Comparison of ENCODE assay signal across 8 cellular contexts in the genomic region with DNA sequence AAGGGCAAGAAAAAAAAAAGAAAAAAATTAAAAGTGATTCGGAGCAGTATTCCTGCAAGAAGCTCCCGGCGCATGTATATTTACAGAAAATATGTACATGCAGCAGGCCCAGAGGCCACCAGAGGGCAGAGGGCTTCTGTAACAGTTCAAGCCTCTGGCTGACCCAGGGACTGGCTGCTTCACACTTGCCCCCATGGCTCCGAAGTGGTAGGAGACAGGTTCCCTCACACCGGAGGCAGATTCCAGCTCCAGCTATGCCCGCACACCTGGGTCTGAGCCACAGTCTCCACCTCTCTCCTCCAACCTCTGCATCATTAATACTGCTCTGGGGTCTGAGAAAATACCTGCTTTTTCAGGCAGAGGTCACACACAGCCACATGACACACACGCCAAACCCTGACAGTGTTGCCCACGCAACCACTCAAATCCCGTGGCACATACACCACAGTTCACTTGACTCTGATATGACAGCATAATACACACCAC. TPM values are rescaled to one million over a fixed set of nuclear protein-coding genes. Genes with fewer than 3 reads are reported as not detected.
DNase-seq lines count a peak whose midpoint lies in the region; ATAC-seq, FAIRE-seq and TF ChIP-seq lines count a peak whose summit lies in the region.

No MANE protein-coding gene starts in this region.

- in situ Hi-C loops in GM12878 (cut with MboI), result no loop called here

- no peaks in the 10 kb centered on the region for H3K27me3 Mint-ChIP-seq in CD4-positive, alpha-beta T cell
- H3K27me3 Mint-ChIP-seq in stimulated activated naive CD8-positive, alpha-beta T cell treated with anti-CD3 and anti-CD28 coated beads, Interleukin-15, Interleukin-2, amounts not matched to agents 100 ng/mL and 50 ng/mL, for 24 hours, result no peaks in the 10 kb centered on the region

- no peak overlapping the region for H3K27ac ChIP-seq in CD4-positive, alpha-beta T cell (ENCODE audit: low read depth, low read length)
- H3K27ac ChIP-seq in GM12878 (ENCODE audit: control insufficient read depth, insufficient read depth) (no peak overlapping the region), vagina (no peak overlapping the region)

- no peak for FAIRE-seq in GM12878 (lab: Jason Lieb, UNC)

- H3K4me1 Mint-ChIP-seq in CD4-positive, alpha-beta T cell (ENCODE audit: low read depth), result peaks cover 51% of the 10 kb centered on the region
- peaks cover 41% of the 10 kb centered on the region for H3K4me1 Mint-ChIP-seq in stimulated activated naive CD8-positive, alpha-beta T cell treated with anti-CD3 and anti-CD28 coated beads, Interleukin-15, Interleukin-2, amounts not matched to agents 100 ng/mL and 50 ng/mL, for 24 hours (ENCODE audit: low read depth)

- H3K4me2 ChIP-seq in GM12878 (ENCODE audit: control insufficient read depth, insufficient read depth), result no peak overlapping the region

- no peaks in the 10 kb centered on the region for H3K27me3 ChIP-seq in CD4-positive, alpha-beta T cell (ENCODE audit: control insufficient read depth, insufficient read depth, low read length)
- no peaks in the 10 kb centered on the region for H3K27me3 ChIP-seq in GM12878 (replicated peaks in 1 of 2; ENCODE audit: control insufficient read depth in 2 of 2, insufficient read depth in 2 of 2, low read length in 1 of 2)
- H3K27me3 ChIP-seq in kidney epithelial cell (ENCODE audit: control insufficient read depth, insufficient read depth, low read length), result no peaks in the 10 kb centered on the region
- no peaks in the 10 kb centered on the region for H3K27me3 ChIP-seq in vagina

- RAD21 ChIA-PET in GM12878 (lab: Charles Lee; ENCODE audit: unreplicated experiment), result interaction anchor here (0.6 to 6.4 kb wide), 9 partner anchors 13 to 74 kb away, joined by 3 to 90 read pairs (median 3); partner anchors contain the start of genes DEDD, F11R, KLHDC9 and USF1

- H3K4me3 Mint-ChIP-seq in CD4-positive, alpha-beta T cell, result no peak overlapping the region
- H3K4me3 Mint-ChIP-seq in stimulated activated naive CD8-positive, alpha-beta T cell treated with anti-CD3 and anti-CD28 coated beads, Interleukin-15, Interleukin-2, amounts not matched to agents 100 ng/mL and 50 ng/mL, for 24 hours, result no peak overlapping the region

- H3K27ac Mint-ChIP-seq in CD4-positive, alpha-beta T cell, result peak overlapping the region; percentile 90
- peak overlapping the region; percentile 19 for H3K27ac Mint-ChIP-seq in stimulated activated naive CD8-positive, alpha-beta T cell treated with anti-CD3 and anti-CD28 coated beads, Interleukin-15, Interleukin-2, amounts not matched to agents 100 ng/mL and 50 ng/mL, for 24 hours

- H4K20me1 ChIP-seq in GM12878 (ENCODE audit: control insufficient read depth, insufficient read depth), result peaks cover 5% of the 10 kb centered on the region; the same call in 1 of the 2 replicates

- peaks cover 16% of the 10 kb centered on the region for H3K4me1 ChIP-seq in GM12878 (ENCODE audit: control insufficient read depth, insufficient read depth, low read length)
- peaks cover 5% of the 10 kb centered on the region for H3K4me1 ChIP-seq in vagina

- H2AFZ ChIP-seq in GM12878 (ENCODE audit: control insufficient read depth, low read depth, low read length), result peak overlapping the region; percentile 15; the same call in 1 of the 2 replicates

- no peak overlapping the region for H3K4me3 ChIP-seq in GM12878
- H3K4me3 ChIP-seq in kidney epithelial cell (ENCODE audit: low read depth, low read length), result no peak overlapping the region
- no peak overlapping the region for H3K4me3 ChIP-seq in vagina

- BruUV-seq in GM12878 (replicated peaks; lab: Mats Ljungman, UMichigan), result no TSS peak

- peak in 9 of 10 experiments; percentile 29 to 56 (median 38) for DNase-seq in CD4-positive, alpha-beta T cell
- DNase-seq in HK-2 (ENCODE audit: unreplicated experiment), result peak; percentile 34
- peak; percentile 53 for DNase-seq in SW480 (ENCODE audit: low spot score)
- DNase-seq in GM12878 (ENCODE audit: low read depth, low spot score), result no peak
- no peak for DNase-seq in kidney epithelial cell (ENCODE audit: low read depth)
- DNase-seq in vagina (ENCODE audit: extremely low spot score in 2 of 2), result no peak
- DNase-seq in NCI-H1694 treated with DMSO at 0.1 percent for 48 hours (lab: John Stamatoyannopoulos, UW), result no peak

- POLR2A ChIA-PET in CD4-positive, alpha-beta T cell (lab: Charles Lee), result interaction anchor here (1.1 to 8.2 kb wide), 5 partner anchors 11 to 61 kb away, joined by 3 to 295 read pairs (median 20); partner anchors contain the start of genes F11R, KLHDC9 and USF1
- POLR2A ChIA-PET in GM12878 (lab: Charles Lee), result interaction anchor here (0.6 to 5.6 kb wide), 6 partner anchors 11 to 290 kb away, joined by 3 to 66 read pairs (median 4); partner anchors contain the start of genes DEDD, F11R and KLHDC9

- TF ChIP-seq CTCF in CD4-positive, alpha-beta T cell (IDR thresholded peaks at IDR 0.05), result peak; percentile 59
- peak; percentile 68 to 75 (median 72) for TF ChIP-seq CTCF in GM12878 (IDR thresholded peaks at IDR 0.05 in 2 of 3, conservative IDR thresholded peaks at IDR 0.05 in 1 of 3; ENCODE audit: control insufficient read depth in 2 of 3, extremely low read depth in 1 of 3, insufficient read depth in 1 of 3, low read depth in 3 of 3, low read length in 3 of 3)
- TF ChIP-seq CTCF in kidney epithelial cell (IDR thresholded peaks at IDR 0.05; ENCODE audit: insufficient read depth, low read length, poor library complexity, severe bottlenecking), result peak; percentile 40
- peak in 1 of 3 experiments; percentile 27 for TF ChIP-seq CTCF in vagina (IDR thresholded peaks at IDR 0.05)

- no peak for TF ChIP-seq POLR2A in GM12878 (IDR thresholded peaks at IDR 0.05; ENCODE audit: low read depth, low read length)
- no peak for TF ChIP-seq POLR2A in vagina (IDR thresholded peaks at IDR 0.05)

- WGBS in GM12878 (ENCODE audit: insufficient coverage, insufficient replicate concordance, low lambda C conversion rate, missing lambda C conversion rate), result 69% methylated on average over 9 of the region's 9 CpGs

- no peaks in the 10 kb centered on the region for H3K9me3 ChIP-seq in CD4-positive, alpha-beta T cell (ENCODE audit: control insufficient read depth, low read length)
- H3K9me3 ChIP-seq in GM12878 (replicated peaks; ENCODE audit: control insufficient read depth, insufficient read depth, low read length) (no peaks in the 10 kb centered on the region), vagina (no peaks in the 10 kb centered on the region)

- ATAC-seq in CD4-positive, alpha-beta T cell (ENCODE audit: poor library complexity), result no peak
- no peak for ATAC-seq in GM12878

- no peak overlapping the region for H3K9ac ChIP-seq in GM12878 (ENCODE audit: control insufficient read depth, insufficient read depth, low read length)

- H3K79me2 ChIP-seq in GM12878 (ENCODE audit: control insufficient read depth, insufficient read depth, low read length), result peaks cover 30% of the 10 kb centered on the region

- no peaks in the 10 kb centered on the region for H3K9me3 Mint-ChIP-seq in CD4-positive, alpha-beta T cell
- no peaks in the 10 kb centered on the region for H3K9me3 Mint-ChIP-seq in stimulated activated naive CD8-positive, alpha-beta T cell treated with anti-CD3 and anti-CD28 coated beads, Interleukin-15, Interleukin-2, amounts not matched to agents 100 ng/mL and 50 ng/mL, for 24 hours

- H3K36me3 Mint-ChIP-seq in CD4-positive, alpha-beta T cell (ENCODE audit: low read depth), result peaks cover 28% of the 10 kb centered on the region
- H3K36me3 Mint-ChIP-seq in stimulated activated naive CD8-positive, alpha-beta T cell treated with anti-CD3 and anti-CD28 coated beads, Interleukin-15, Interleukin-2, amounts not matched to agents 100 ng/mL and 50 ng/mL, for 24 hours (ENCODE audit: low read depth), result peaks cover 23% of the 10 kb centered on the region

- H3K36me3 ChIP-seq in GM12878 (ENCODE audit: control insufficient read depth in 2 of 2, insufficient read depth in 2 of 2, low read length in 1 of 2) (no peaks in the 10 kb centered on the region), kidney epithelial cell (ENCODE audit: control insufficient read depth, insufficient read depth, low read length) (no peaks in the 10 kb centered on the region), vagina (no peaks in the 10 kb centered on the region)

- SMC1A ChIA-PET in GM12878 (lab: Charles Lee; ENCODE audit: uncharacterized antibody, unreplicated experiment), result interaction anchor here (0.7 to 9.0 kb wide), 12 partner anchors 8 to 74 kb away, joined by 3 to 134 read pairs (median 5); partner anchors contain the start of genes F11R, KLHDC9 and USF1

- CTCF ChIA-PET in CD4-positive, alpha-beta T cell (lab: Charles Lee), result interaction anchor here (0.6 to 3.3 kb wide), 16 partner anchors 17 to 295 kb away, joined by 3 to 36 read pairs (median 4); partner anchors contain the start of genes CFAP126, F11R, KLHDC9 and NIT1
- CTCF ChIA-PET in GM12878 (lab: Yijun Ruan, JAX), result interaction anchor here (0.6 to 8.6 kb wide), 18 partner anchors 12 to 130 kb away, joined by 3 to 111 read pairs (median 5); partner anchors contain the start of genes KLHDC9, NDUFS2, NECTIN4 and NIT1

- TF ChIP-seq EP300 in GM12878 (IDR thresholded peaks at IDR 0.05; ENCODE audit: borderline replicate concordance in 1 of 2, control insufficient read depth in 1 of 2, low read depth in 2 of 2, low read length in 2 of 2), result no peak

- intact Hi-C loops in CD4-positive, alpha-beta T cell (cut with DNase I, micrococcal nuclease), result loop anchor here (1.0 to 2.0 kb wide), 2 partner anchors 19 to 25 kb away; no protein-coding TSS in a partner anchor
- intact Hi-C loops in GM12878 (cut with micrococcal nuclease; ENCODE audit: unreplicated experiment) (loop anchor here (2.0 kb wide), 1 partner anchor 61 kb away; the partner anchor contains the start of gene DEDD), vagina (cut with DNase I) (no loop called here)

- TF ChIP-seq RAD21 in GM12878 (IDR thresholded peaks at IDR 0.05; ENCODE audit: insufficient read depth, low read depth, low read length), result peak; percentile 78

RNA-seq across cellular contexts. Expression of gene ARHGAP30, which starts 2.2 kb away (rescaled TPM):
- 10 to 100 TPM; 76.6 to 78.9 TPM for total RNA-seq in CD4-positive, alpha-beta T cell
- total RNA-seq in GM12878 (2013; cell fraction: nucleolus; rRNA removed), result 49.9 and 52.0 TPM in 2 replicates
- 64.8 and 72.0 TPM in 2 replicates for total RNA-seq in GM12878 (2014; rRNA removed)
- total RNA-seq in GM12878 (2014; rRNA removed; fragmentation: Illumina TruSeq; extraction: Trizol), result 78.5 and 78.9 TPM in 2 replicates
- total RNA-seq in GM12878 (2021), result 136 and 143 TPM in 2 replicates
- polyA plus RNA-seq in GM12878 (2011; ENCODE audit: low read depth), result 51.5 TPM
- polyA plus RNA-seq in GM12878 (2011; rRNA removed), result 68.3 and 90.2 TPM in 2 replicates
- 120 and 128 TPM in 2 replicates for polyA plus RNA-seq in GM12878 (2011; cell fraction: cytosol; rRNA removed)
- polyA plus RNA-seq in GM12878 (2011; cell fraction: nucleus; rRNA removed), result 83.8 and 88.7 TPM in 2 replicates
- 86.4 and 90.3 TPM in 2 replicates for polyA plus RNA-seq in GM12878 (2012)
- 74.3 and 94.1 TPM in 2 replicates for polyA plus RNA-seq in GM12878 (2014; fragmentation: Illumina TruSeq; extraction: Trizol)
- polyA plus RNA-seq in GM12878 (2014; fragmentation: Nextera tagmentation; extraction: Ambion mirVana), result 10 to 100 TPM; 12.9 to 20.9 TPM
- 81.9 and 86.9 TPM in 2 replicates for polyA plus RNA-seq in GM12878 (2014; rRNA removed)
- polyA plus RNA-seq in GM12878 (2016; fragmentation: Nextera tagmentation; extraction: Ambion mirVana), result 10 to 100 TPM; 64.1 to 74.0 TPM
- 65.2 and 132 TPM in 2 replicates for polyA minus RNA-seq in GM12878 (2011; rRNA and poly(A)+ RNA removed)
- polyA minus RNA-seq in GM12878 (2011; cell fraction: cytosol; rRNA and poly(A)+ RNA removed), result 46.4 and 49.8 TPM in 2 replicates
- polyA minus RNA-seq in GM12878 (2011; cell fraction: nucleus; rRNA and poly(A)+ RNA removed), result 23.0 and 35.9 TPM in 2 replicates
- 0.07 and 0.42 TPM in 2 replicates for total RNA-seq in kidney epithelial cell
- total RNA-seq in vagina, result 14.5 TPM

RNA-seq across cellular contexts. Expression of gene NECTIN4, which starts 17.4 kb away (rescaled TPM):
- total RNA-seq in CD4-positive, alpha-beta T cell, result under 1 TPM; 0.22 TPM
- total RNA-seq in GM12878 (2013; cell fraction: nucleolus; rRNA removed), result not detected in 2 replicates
- total RNA-seq in GM12878 (2014; rRNA removed) (2.5 and 2.8 TPM in 2 replicates), GM12878 (2014; rRNA removed; fragmentation: Illumina TruSeq; extraction: Trizol) (3.1 and 3.3 TPM in 2 replicates), GM12878 (2021) (4.0 and 5.6 TPM in 2 replicates), kidney epithelial cell (13.1 and 13.6 TPM in 2 replicates), vagina (42.7 TPM)
- 3.0 TPM for polyA plus RNA-seq in GM12878 (2011; ENCODE audit: low read depth)
- polyA plus RNA-seq in GM12878 (2011; rRNA removed) (7.5 and 8.7 TPM in 2 replicates), GM12878 (2014; fragmentation: Illumina TruSeq; extraction: Trizol) (2.6 and 4.5 TPM in 2 replicates), GM12878 (2014; fragmentation: Nextera tagmentation; extraction: Ambion mirVana) (1 to 10 TPM; 3.2 to 3.5 TPM), GM12878 (2014; rRNA removed) (3.4 TPM in 2 replicates), GM12878 (2016; fragmentation: Nextera tagmentation; extraction: Ambion mirVana) (1 to 10 TPM; 6.9 to 8.3 TPM)
- polyA plus RNA-seq in GM12878 (2011; cell fraction: cytosol; rRNA removed), result 6.4 and 9.5 TPM in 2 replicates
- 5.1 and 6.9 TPM in 2 replicates for polyA plus RNA-seq in GM12878 (2011; cell fraction: nucleus; rRNA removed)
- 2.3 and 3.2 TPM in 2 replicates for polyA plus RNA-seq in GM12878 (2012)
- 14.3 and 18.7 TPM in 2 replicates for polyA minus RNA-seq in GM12878 (2011; rRNA and poly(A)+ RNA removed)
- 2.3 and 4.4 TPM in 2 replicates for polyA minus RNA-seq in GM12878 (2011; cell fraction: cytosol; rRNA and poly(A)+ RNA removed)
- 2.3 and 5.5 TPM in 2 replicates for polyA minus RNA-seq in GM12878 (2011; cell fraction: nucleus; rRNA and poly(A)+ RNA removed)

RNA-seq across cellular contexts. Expression of gene USF1, which starts 26.2 kb away (rescaled TPM):
- total RNA-seq in CD4-positive, alpha-beta T cell, result 10 to 100 TPM; 93.5 to 99.1 TPM
- total RNA-seq in GM12878 (2013; cell fraction: nucleolus; rRNA removed), result 32.1 and 38.7 TPM in 2 replicates
- total RNA-seq in GM12878 (2014; rRNA removed) (90.2 and 92.1 TPM in 2 replicates), GM12878 (2014; rRNA removed; fragmentation: Illumina TruSeq; extraction: Trizol) (61.4 and 65.1 TPM in 2 replicates), GM12878 (2021) (60.3 and 65.8 TPM in 2 replicates), kidney epithelial cell (45.9 and 55.7 TPM in 2 replicates), vagina (39.0 TPM)
- 54.0 TPM for polyA plus RNA-seq in GM12878 (2011; ENCODE audit: low read depth)
- polyA plus RNA-seq in GM12878 (2011; rRNA removed) (33.8 and 46.0 TPM in 2 replicates), GM12878 (2014; fragmentation: Illumina TruSeq; extraction: Trizol) (50.5 and 60.9 TPM in 2 replicates), GM12878 (2014; fragmentation: Nextera tagmentation; extraction: Ambion mirVana) (10 to 100 TPM in 1 of 2 experiments, 1 to 10 TPM in 1; 9.4 to 26.3 TPM), GM12878 (2014; rRNA removed) (72.6 and 72.8 TPM in 2 replicates), GM12878 (2016; fragmentation: Nextera tagmentation; extraction: Ambion mirVana) (10 to 100 TPM; 11.5 to 23.1 TPM)
- 55.7 and 71.7 TPM in 2 replicates for polyA plus RNA-seq in GM12878 (2011; cell fraction: cytosol; rRNA removed)
- 153 and 160 TPM in 2 replicates for polyA plus RNA-seq in GM12878 (2011; cell fraction: nucleus; rRNA removed)
- polyA plus RNA-seq in GM12878 (2012), result 42.5 and 67.5 TPM in 2 replicates
- polyA minus RNA-seq in GM12878 (2011; rRNA and poly(A)+ RNA removed), result 149 and 171 TPM in 2 replicates
- 31.5 and 32.7 TPM in 2 replicates for polyA minus RNA-seq in GM12878 (2011; cell fraction: cytosol; rRNA and poly(A)+ RNA removed)
- polyA minus RNA-seq in GM12878 (2011; cell fraction: nucleus; rRNA and poly(A)+ RNA removed), result 24.2 and 34.1 TPM in 2 replicates

RNA-seq across cellular contexts. Expression of gene KLHDC9, which starts 26.2 kb away (rescaled TPM):
- under 1 TPM in 1 of 2 experiments, not detected in 1; 0.41 TPM for total RNA-seq in CD4-positive, alpha-beta T cell
- 1.7 and 2.1 TPM in 2 replicates for total RNA-seq in GM12878 (2013; cell fraction: nucleolus; rRNA removed)
- total RNA-seq in GM12878 (2014; rRNA removed) (2.2 and 2.5 TPM in 2 replicates), GM12878 (2014; rRNA removed; fragmentation: Illumina TruSeq; extraction: Trizol) (1.2 and 2.1 TPM in 2 replicates), GM12878 (2021) (2.7 and 3.3 TPM in 2 replicates), kidney epithelial cell (2.9 and 3.1 TPM in 2 replicates), vagina (9.3 TPM)
- 4.2 TPM for polyA plus RNA-seq in GM12878 (2011; ENCODE audit: low read depth)
- polyA plus RNA-seq in GM12878 (2011; rRNA removed) (3.4 and 3.9 TPM in 2 replicates), GM12878 (2014; fragmentation: Illumina TruSeq; extraction: Trizol) (0.52 and 1.3 TPM in 2 replicates), GM12878 (2014; fragmentation: Nextera tagmentation; extraction: Ambion mirVana) (1 to 10 TPM in 1 of 2 experiments, under 1 TPM in 1; 0.66 to 1.3 TPM), GM12878 (2014; rRNA removed) (2.8 and 3.8 TPM in 2 replicates), GM12878 (2016; fragmentation: Nextera tagmentation; extraction: Ambion mirVana) (1 to 10 TPM; 3.1 to 4.9 TPM)
- polyA plus RNA-seq in GM12878 (2011; cell fraction: cytosol; rRNA removed), result 2.9 and 3.5 TPM in 2 replicates
- polyA plus RNA-seq in GM12878 (2011; cell fraction: nucleus; rRNA removed), result 4.5 and 4.8 TPM in 2 replicates
- polyA plus RNA-seq in GM12878 (2012), result 2.2 and 2.3 TPM in 2 replicates
- 0.82 and 1.2 TPM in 2 replicates for polyA minus RNA-seq in GM12878 (2011; rRNA and poly(A)+ RNA removed)
- not detected in 2 replicates for polyA minus RNA-seq in GM12878 (2011; cell fraction: cytosol; rRNA and poly(A)+ RNA removed)
- 1.1 and 1.5 TPM in 2 replicates for polyA minus RNA-seq in GM12878 (2011; cell fraction: nucleus; rRNA and poly(A)+ RNA removed)

RNA-seq across cellular contexts. Expression of gene TSTD1, which starts 33.2 kb away (rescaled TPM):
- 10 to 100 TPM; 38.0 to 40.3 TPM for total RNA-seq in CD4-positive, alpha-beta T cell
- total RNA-seq in GM12878 (2013; cell fraction: nucleolus; rRNA removed), result 26.3 and 40.4 TPM in 2 replicates
- total RNA-seq in GM12878 (2014; rRNA removed) (72.2 and 72.7 TPM in 2 replicates), GM12878 (2014; rRNA removed; fragmentation: Illumina TruSeq; extraction: Trizol) (37.6 and 38.4 TPM in 2 replicates), GM12878 (2021) (43.2 and 49.0 TPM in 2 replicates), kidney epithelial cell (112 and 116 TPM in 2 replicates), vagina (44.7 TPM)
- polyA plus RNA-seq in GM12878 (2011; ENCODE audit: low read depth), result 21.8 TPM
- polyA plus RNA-seq in GM12878 (2011; rRNA removed) (65.8 and 82.6 TPM in 2 replicates), GM12878 (2014; fragmentation: Illumina TruSeq; extraction: Trizol) (14.5 and 33.3 TPM in 2 replicates), GM12878 (2014; fragmentation: Nextera tagmentation; extraction: Ambion mirVana) (100 to 1,000 TPM; 102 to 145 TPM), GM12878 (2014; rRNA removed) (96.1 and 99.1 TPM in 2 replicates), GM12878 (2016; fragmentation: Nextera tagmentation; extraction: Ambion mirVana) (100 to 1,000 TPM; 100 to 118 TPM)
- polyA plus RNA-seq in GM12878 (2011; cell fraction: cytosol; rRNA removed), result 125 and 132 TPM in 2 replicates
- 76.3 and 99.1 TPM in 2 replicates for polyA plus RNA-seq in GM12878 (2011; cell fraction: nucleus; rRNA removed)
- polyA plus RNA-seq in GM12878 (2012), result 64.2 and 75.4 TPM in 2 replicates
- 6.6 and 20.1 TPM in 2 replicates for polyA minus RNA-seq in GM12878 (2011; rRNA and poly(A)+ RNA removed)
- 6.7 and 9.0 TPM in 2 replicates for polyA minus RNA-seq in GM12878 (2011; cell fraction: cytosol; rRNA and poly(A)+ RNA removed)
- 13.1 and 18.8 TPM in 2 replicates for polyA minus RNA-seq in GM12878 (2011; cell fraction: nucleus; rRNA and poly(A)+ RNA removed)

Comparison
In these comparisons a context has a peak if more than half of its experiments do, and no peak if none do; other contexts are left out.
1. DNase-seq: peak in CD4-positive, alpha-beta T cell (9 of 10), HK-2 (single experiment) and SW480 (single experiment); none in GM12878 (single experiment), kidney epithelial cell (single experiment), vagina (0 of 2) and NCI-H1694 treated with DMSO at 0.1 percent for 48 hours (single experiment).
2. RNA of gene ARHGAP30, which starts 2.2 kb away (total RNA-seq): 76.6 to 78.9 TPM in CD4-positive, alpha-beta T cell, 49.9 to 143 TPM in GM12878 and 14.5 TPM in vagina (single experiment); 0.07 to 0.42 TPM in kidney epithelial cell; every median in the first group is over 10 times any median in the second.